Comparison of ENCODE assay signal across 24 cellular contexts in genomic region chr2:198706683-198707082, GRCh38.
DNase-seq lines count a peak whose midpoint lies in the region; FAIRE-seq and TF ChIP-seq lines count a peak whose summit lies in the region.
"Had no signal": no experiment of that assay in that cellular context is flagged by ENCODE, and none has a peak within 500 bp of the region (broad histone marks: within the 10 kb centered on the region; RNA-seq: fewer than 3 reads in every experiment).

No MANE protein-coding gene starts in this region.

- peaks cover 8% of the 10 kb centered on the region for H3K4me1 Mint-ChIP-seq in nephron
- H3K4me1 Mint-ChIP-seq: CD14-positive monocyte; CD8-positive, alpha-beta memory T cell had no signal

- H3K36me3 Mint-ChIP-seq in nephron (ENCODE audit: low read depth), result no peaks in the 10 kb centered on the region
- H3K36me3 Mint-ChIP-seq: CD14-positive monocyte; CD8-positive, alpha-beta memory T cell had no signal

- no peaks in the 10 kb centered on the region for H3K9me3 Mint-ChIP-seq in nephron
- H3K9me3 Mint-ChIP-seq: CD4-positive, alpha-beta T cell had no signal

- no peaks in the 10 kb centered on the region for H3K27me3 Mint-ChIP-seq in nephron (ENCODE audit: low read depth)
- H3K27me3 Mint-ChIP-seq: CD4-positive, alpha-beta T cell had no signal

- FAIRE-seq in colon (lab: Jason Lieb, UNC), result peak; percentile 10
- FAIRE-seq: A549, D721Med, GM12878, GM19239, H1 had no signal

- no peak overlapping the region for H3K4me3 Mint-ChIP-seq in nephron
- H3K4me3 Mint-ChIP-seq: CD14-positive monocyte; CD4-positive, alpha-beta T cell; CD8-positive, alpha-beta memory T cell had no signal

- TF ChIP-seq CTCF in nephron (IDR thresholded peaks at IDR 0.05; ENCODE audit: unreplicated experiment in 3 of 3), result no peak

- peak overlapping the region in 2 of 3 experiments; percentile 30 to 54 for H3K27ac Mint-ChIP-seq in nephron
- H3K27ac Mint-ChIP-seq: CD14-positive monocyte; CD4-positive, alpha-beta T cell; CD8-positive, alpha-beta memory T cell had no signal

- DNase-seq in NCI-H1105 treated with DMSO at 0.1 percent for 48 hours (lab: John Stamatoyannopoulos, UW) (peak; percentile 30), NCI-H1105 (lab: John Stamatoyannopoulos, UW) (no peak), SW480 (ENCODE audit: low spot score) (no peak), NCI-H187 treated with DMSO at 0.1 percent for 48 hours (lab: John Stamatoyannopoulos, UW) (no peak)
- DNase-seq in stimulated activated CD4-positive, alpha-beta T cell treated with anti-CD3 and anti-CD28 coated beads, Interleukin-4, amount 100 ng/mL, for 4 hours, result no peak
- DNase-seq: 8988T; ACHN; AML-193; BE2C; CD4-positive, alpha-beta T cell; CD8-positive, alpha-beta memory T cell; DMS 273 treated with DMSO at 0.1 percent for 48 hours; DMS79; EL; GDM1; H7 had no signal
